ENCODE assay signal across 8 cellular contexts in the genomic region with DNA sequence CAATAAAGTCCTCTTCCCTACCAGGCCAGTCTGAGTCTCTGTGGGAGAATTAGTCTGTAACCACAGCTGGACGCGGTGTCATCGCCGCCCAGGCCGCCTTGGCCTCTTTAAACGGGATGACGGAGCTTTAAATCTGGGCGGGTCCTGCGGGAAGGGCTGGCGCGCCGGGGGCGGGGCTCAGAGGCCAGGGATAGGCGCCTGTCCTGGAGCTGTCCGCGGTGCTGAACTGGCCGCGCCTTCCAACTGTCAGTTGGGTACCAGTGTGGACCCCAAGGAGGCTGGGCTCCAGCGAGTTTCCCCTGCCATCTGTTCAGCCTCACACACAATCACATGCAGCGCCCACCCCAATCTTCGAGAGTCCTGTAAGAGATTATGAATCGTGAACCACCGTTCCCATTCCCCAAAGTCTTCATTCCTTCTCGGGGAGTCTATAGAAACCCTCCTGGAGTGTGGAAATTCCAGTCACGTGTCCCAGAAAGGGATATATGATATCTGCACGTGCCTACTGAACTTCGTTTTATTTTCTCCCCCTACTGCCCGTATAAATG. TPM values are rescaled to one million over a fixed set of nuclear protein-coding genes. Genes with fewer than 3 reads are reported as not detected.
A peak's percentile ranks its signal among the peaks of the same experiment; 100 is the strongest.
DNase-seq lines count a peak whose midpoint lies in the region; ATAC-seq, FAIRE-seq and TF ChIP-seq lines count a peak whose summit lies in the region.

No MANE protein-coding gene starts in this region.

- no peak for TF ChIP-seq CTCF in GM10266 (IDR thresholded peaks at IDR 0.05; ENCODE audit: control insufficient read depth, insufficient read depth, low read depth, missing control alignments)
- TF ChIP-seq CTCF in keratinocyte (optimal IDR thresholded peaks at IDR 0.05 in 1 of 3, IDR thresholded peaks at IDR 0.05 in 1 of 3, conservative IDR thresholded peaks at IDR 0.05 in 1 of 3; ENCODE audit: extremely low read depth in 1 of 3, insufficient read depth in 2 of 3, low read length in 3 of 3) = no peak

- no peak overlapping the region for H3K9ac ChIP-seq in keratinocyte (ENCODE audit: control insufficient read depth, extremely low read depth, insufficient read depth, low read length)

- H2AFZ ChIP-seq in keratinocyte (ENCODE audit: control insufficient read depth, low read length) = no peak overlapping the region

- no peak overlapping the region for H3K4me3 ChIP-seq in keratinocyte (ENCODE audit: control insufficient read depth in 2 of 3, extremely low read depth in 1 of 3, insufficient read depth in 2 of 3, low read depth in 1 of 3, low read length in 3 of 3)

- no peaks in the 10 kb centered on the region for H3K79me2 ChIP-seq in keratinocyte (ENCODE audit: control insufficient read depth, insufficient read depth, low read length)

- dilution Hi-C loops in keratinocyte (cut with MboI; ENCODE audit: extremely low pct_ligation_motif_present, low sequenced_read_pairs) = no loop called here

- H3K36me3 ChIP-seq in keratinocyte (ENCODE audit: control insufficient read depth in 2 of 2, extremely low read depth in 1 of 2, insufficient read depth in 2 of 2, low read length in 2 of 2) = no peaks in the 10 kb centered on the region

- peak; percentile 73 to 79 for ATAC-seq in activated CD4-positive, CD25-positive, alpha-beta regulatory T cell treated with anti-CD3 and anti-CD28 coated beads, Interleukin-2, amount 50 U/mL, for 24 hours
- no peak for ATAC-seq in GM18502 (IDR thresholded peaks at IDR 0.05; ENCODE audit: poor library complexity, unreplicated experiment)
- ATAC-seq in GM18861 (IDR thresholded peaks at IDR 0.05; ENCODE audit: unreplicated experiment) = no peak

- no peaks in the 10 kb centered on the region for H3K9me3 ChIP-seq in keratinocyte (ENCODE audit: control insufficient read depth, low read depth, low read length)

- H4K20me1 ChIP-seq in keratinocyte (ENCODE audit: control insufficient read depth, extremely low read depth, insufficient read depth, low read length) = peaks cover 2% of the 10 kb centered on the region

- FAIRE-seq in keratinocyte (lab: Jason Lieb, UNC) = peak; percentile 84

- peaks cover 7% of the 10 kb centered on the region for H3K27me3 ChIP-seq in keratinocyte (ENCODE audit: control insufficient read depth, extremely low read depth, insufficient read depth, low read length)

- no peak overlapping the region for H3K27ac ChIP-seq in caudate nucleus (ENCODE audit: low read depth, low read length)
- no peak overlapping the region for H3K27ac ChIP-seq in keratinocyte (ENCODE audit: control insufficient read depth, insufficient read depth, low read length)

- H3K4me1 ChIP-seq in keratinocyte (ENCODE audit: control insufficient read depth, extremely low read depth, insufficient read depth, low read length) = no peaks in the 10 kb centered on the region

- no peaks in the 10 kb centered on the region for H3K9me1 ChIP-seq in keratinocyte (ENCODE audit: control insufficient read depth, extremely low read depth, insufficient read depth, low read length)

- no peak overlapping the region for H3K4me2 ChIP-seq in keratinocyte (ENCODE audit: control insufficient read depth, extremely low read depth, insufficient read depth, low read depth, low read length)

- peak; percentile 86 for DNase-seq in GM10266 (ENCODE audit: extremely low spot score)
- peak; percentile 69 for DNase-seq in NCI-H2029 treated with DMSO at 0.1 percent for 48 hours (lab: John Stamatoyannopoulos, UW)
- peak in 53 of 61 donors; percentile 16 to 85 (median 61) for DNase-seq in caudate nucleus (lab: John Stamatoyannopoulos, UW)
- no peak for DNase-seq in keratinocyte (ENCODE audit: low read depth, low spot score)
- peak; percentile 73 to 81 for DNase-seq in stimulated activated CD4-positive, alpha-beta T cell treated with anti-CD3 and anti-CD28 coated beads, Interleukin-15, amount 100 ng/mL, for 48 hours (ENCODE audit: low read depth in 2 of 2)

RNA-seq across cellular contexts. Expression of gene APLP1, which starts 11.5 kb away (rescaled TPM):
- polyA plus RNA-seq in keratinocyte = 0.50 to 0.95 TPM (median 0.66 TPM) in 3 replicates
- not detected for polyA plus RNA-seq in keratinocyte (2011; ENCODE audit: low read depth)
- polyA plus RNA-seq in keratinocyte (2011; cell fraction: cytosol; rRNA removed) = 0.23 and 0.26 TPM in 2 replicates
- polyA plus RNA-seq in keratinocyte (2011; cell fraction: nucleus; rRNA removed) = 0.68 and 1.3 TPM in 2 replicates
- 0.35 and 0.56 TPM in 2 replicates for polyA plus RNA-seq in keratinocyte (2012; ENCODE audit: low replicate concordance)
- 0.32 to 2.8 TPM (median 0.53 TPM) in 3 replicates for polyA minus RNA-seq in keratinocyte
- not detected for polyA minus RNA-seq in keratinocyte (2011; cell fraction: cytosol; rRNA and poly(A)+ RNA removed)
- polyA minus RNA-seq in keratinocyte (2011; cell fraction: nucleus; rRNA and poly(A)+ RNA removed) = 0.42 and 1.1 TPM in 2 replicates

RNA-seq across cellular contexts. Expression of gene NFKBID, which starts 20.5 kb away (rescaled TPM):
- 3.9 to 6.0 TPM (median 5.0 TPM) in 3 replicates for polyA plus RNA-seq in keratinocyte
- polyA plus RNA-seq in keratinocyte (2011; ENCODE audit: low read depth) = 0.82 TPM
- 1.2 and 3.4 TPM in 2 replicates for polyA plus RNA-seq in keratinocyte (2011; cell fraction: cytosol; rRNA removed)
- polyA plus RNA-seq in keratinocyte (2011; cell fraction: nucleus; rRNA removed) = 20.2 and 25.4 TPM in 2 replicates
- polyA plus RNA-seq in keratinocyte (2012; ENCODE audit: low replicate concordance) = 3.1 and 6.2 TPM in 2 replicates
- 3.1 to 7.2 TPM (median 4.7 TPM) in 3 replicates for polyA minus RNA-seq in keratinocyte
- 6.7 TPM for polyA minus RNA-seq in keratinocyte (2011; cell fraction: cytosol; rRNA and poly(A)+ RNA removed)
- polyA minus RNA-seq in keratinocyte (2011; cell fraction: nucleus; rRNA and poly(A)+ RNA removed) = 5.9 and 7.9 TPM in 2 replicates

RNA-seq across cellular contexts. Expression of gene HCST, which starts 22.5 kb away (rescaled TPM):
- 0.19 to 0.30 TPM (median 0.25 TPM) in 3 replicates for polyA plus RNA-seq in keratinocyte
- not detected for polyA plus RNA-seq in keratinocyte (2011; ENCODE audit: low read depth)
- polyA plus RNA-seq in keratinocyte (2011; cell fraction: cytosol; rRNA removed) = 0.36 TPM in 1 of 2 replicates, not detected in the other
- 0.25 and 0.43 TPM in 2 replicates for polyA plus RNA-seq in keratinocyte (2011; cell fraction: nucleus; rRNA removed)
- not detected in 2 replicates for polyA plus RNA-seq in keratinocyte (2012; ENCODE audit: low replicate concordance)
- not detected in 3 replicates for polyA minus RNA-seq in keratinocyte
- 3.6 TPM for polyA minus RNA-seq in keratinocyte (2011; cell fraction: cytosol; rRNA and poly(A)+ RNA removed)
- polyA minus RNA-seq in keratinocyte (2011; cell fraction: nucleus; rRNA and poly(A)+ RNA removed) = not detected in 2 replicates

RNA-seq across cellular contexts. Expression of gene KIRREL2, which starts 23.1 kb away (rescaled TPM):
- polyA plus RNA-seq in keratinocyte = 0.02 TPM in 1 of 3 replicates, not detected in the others
- polyA plus RNA-seq in keratinocyte (2011; ENCODE audit: low read depth) = not detected
- polyA plus RNA-seq in keratinocyte (2011; cell fraction: cytosol; rRNA removed) = not detected in 2 replicates
- polyA plus RNA-seq in keratinocyte (2011; cell fraction: nucleus; rRNA removed) = 0.05 TPM in 1 of 2 replicates, not detected in the other
- polyA plus RNA-seq in keratinocyte (2012; ENCODE audit: low replicate concordance) = 0.03 TPM in 1 of 2 replicates, not detected in the other
- polyA minus RNA-seq in keratinocyte = not detected in 3 replicates
- not detected for polyA minus RNA-seq in keratinocyte (2011; cell fraction: cytosol; rRNA and poly(A)+ RNA removed)
- not detected in 2 replicates for polyA minus RNA-seq in keratinocyte (2011; cell fraction: nucleus; rRNA and poly(A)+ RNA removed)

RNA-seq across cellular contexts. Expression of gene NPHS1, which starts 27.5 kb away (rescaled TPM):
- not detected in 3 replicates for polyA plus RNA-seq in keratinocyte
- polyA plus RNA-seq in keratinocyte (2011; ENCODE audit: low read depth) = not detected
- polyA plus RNA-seq in keratinocyte (2011; cell fraction: cytosol; rRNA removed) = not detected in 2 replicates
- not detected in 2 replicates for polyA plus RNA-seq in keratinocyte (2011; cell fraction: nucleus; rRNA removed)
- polyA plus RNA-seq in keratinocyte (2012; ENCODE audit: low replicate concordance) = not detected in 2 replicates
- not detected in 3 replicates for polyA minus RNA-seq in keratinocyte
- not detected for polyA minus RNA-seq in keratinocyte (2011; cell fraction: cytosol; rRNA and poly(A)+ RNA removed)
- not detected in 2 replicates for polyA minus RNA-seq in keratinocyte (2011; cell fraction: nucleus; rRNA and poly(A)+ RNA removed)

Comparison
In these comparisons a context has a peak if more than half of its experiments do, and no peak if none do; other contexts are left out.
1. ATAC-seq: peak in activated CD4-positive, CD25-positive, alpha-beta regulatory T cell treated with anti-CD3 and anti-CD28 coated beads, Interleukin-2, amount 50 U/mL, for 24 hours (2 of 2); none in GM18502 (single experiment) and GM18861 (single experiment).